18 cellular contexts compared by ENCODE assay signal in the genomic region with DNA sequence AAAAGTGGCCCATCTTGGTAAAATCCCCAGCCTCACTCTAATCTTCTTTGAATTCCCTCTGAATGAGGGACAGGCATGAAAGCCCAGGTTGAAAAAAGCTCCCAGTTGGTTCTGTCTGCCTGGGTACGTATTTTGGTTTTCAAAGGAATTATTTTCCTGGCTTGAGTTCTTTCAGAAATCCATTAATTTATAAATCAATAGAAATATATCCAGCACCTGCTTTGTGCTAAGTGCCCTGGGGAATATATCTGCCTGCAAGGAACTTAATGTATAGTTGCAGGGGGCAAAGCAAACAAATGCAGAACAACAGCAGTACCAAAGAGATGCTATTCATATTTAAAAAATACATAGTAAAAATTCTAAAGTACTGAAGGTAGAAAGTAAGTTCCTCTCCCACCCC.
"Had no signal": no experiment of that assay in that cellular context is flagged by ENCODE, and none has a peak within 500 bp of the region (broad histone marks: within the 10 kb centered on the region; RNA-seq: fewer than 3 reads in every experiment).

No MANE protein-coding gene starts in this region.

- H3K9me3 ChIP-seq: SJSA1 had no signal

- ATAC-seq: K562 had no signal

- H3K4me1 ChIP-seq: SJSA1 had no signal

- H3K36me3 ChIP-seq: SJSA1 had no signal

- DNase-seq: Kasumi-1, MM.1S, NCI-H1092 treated with DMSO at 0.1 percent for 48 hours, NCI-H1694, NCI-H187 treated with DMSO at 0.1 percent for 48 hours, NCI-H2029 treated with DMSO at 0.1 percent for 48 hours, NCI-H2171, NCI-H226, NCI-H446, NCI-H510A, NCI-H524 treated with DMSO at 0.1 percent for 48 hours, NCI-H774, Right ventricle myocardium superior, RPMI8226, SIG-M5 had no signal

- H3K27me3 ChIP-seq: SJSA1 had no signal

- H3K4me3 ChIP-seq: K562, SJSA1, SK-N-MC had no signal
